Comparison of ENCODE assay signal across 14 cellular contexts in the genomic region with DNA sequence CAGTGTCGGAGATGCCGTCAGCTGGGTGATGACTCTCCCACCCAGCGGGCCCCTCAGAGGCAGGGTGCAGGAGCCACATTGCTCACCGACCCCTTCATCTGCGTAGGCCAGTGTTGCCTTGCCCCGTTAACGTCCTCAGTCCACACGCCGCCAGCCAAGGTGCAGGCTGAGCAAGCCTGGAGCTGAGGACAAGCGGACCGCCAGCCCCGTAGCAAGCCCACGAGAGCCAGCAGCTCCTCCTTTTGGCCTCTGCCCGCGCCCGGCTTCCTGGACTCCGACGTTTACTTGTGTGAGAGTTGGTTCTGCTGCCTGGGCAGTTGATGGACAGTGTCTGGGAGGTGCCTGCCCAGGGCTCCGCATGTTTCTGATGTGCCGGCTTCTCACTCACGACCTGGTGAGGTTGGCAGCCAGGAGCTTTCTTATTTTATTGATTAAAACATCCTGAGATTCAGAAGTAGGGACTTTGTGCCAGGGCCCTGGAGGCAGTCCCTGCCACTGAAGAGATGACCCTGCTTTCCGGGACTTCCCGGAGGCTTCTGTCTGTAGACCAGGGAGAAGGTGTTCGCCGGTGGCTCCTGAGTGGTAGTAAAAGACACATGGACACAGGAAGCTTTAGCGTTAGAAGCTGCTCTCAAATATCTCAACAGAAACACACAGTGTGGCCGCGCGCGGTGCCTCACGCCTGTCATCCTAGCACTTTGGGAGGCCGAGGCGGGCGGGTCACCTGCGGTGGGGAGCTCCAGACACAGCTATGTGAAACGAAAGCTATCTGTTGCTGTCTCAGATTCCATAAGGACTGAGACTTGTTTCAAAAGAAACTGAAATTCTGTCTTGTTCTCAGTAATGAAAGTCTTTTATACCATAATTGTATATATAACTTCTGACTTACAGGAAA. TPM values are rescaled to one million over a fixed set of nuclear protein-coding genes. Genes with fewer than 3 reads are reported as not detected.
A peak's percentile ranks its signal among the peaks of the same experiment; 100 is the strongest.
DNase-seq lines count a peak whose midpoint lies in the region; ATAC-seq and TF ChIP-seq lines count a peak whose summit lies in the region.
"Had no signal": no experiment of that assay in that cellular context is flagged by ENCODE, and none has a peak within 500 bp of the region (broad histone marks: within the 10 kb centered on the region; RNA-seq: fewer than 3 reads in every experiment).

No MANE protein-coding gene starts in this region.

- intact Hi-C loops in activated CD8-positive, alpha-beta T cell treated with anti-CD3 and anti-CD28 coated beads for 36 hours (cut with micrococcal nuclease), result no loop called here
- intact Hi-C loops in esophagus muscularis mucosa (cut with DNase I) (no loop called here), psoas muscle (cut with DNase I) (loop anchor here in 1 of 2 donors (10.0 kb wide), 1 partner anchor 138 kb away; the partner anchor contains the start of gene FAM174C), adrenal gland (cut with DNase I) (no loop called here)

- TF ChIP-seq POLR2A in esophagus muscularis mucosa (IDR thresholded peaks at IDR 0.05; ENCODE audit: low read depth), result no peak
- no peak for TF ChIP-seq POLR2A in adrenal gland (IDR thresholded peaks at IDR 0.05)

- peaks cover 0 to 31% (median 22%) of the 10 kb centered on the region in 4 donors for H3K36me3 ChIP-seq in esophagus muscularis mucosa
- peaks cover 0 to 22% of the 10 kb centered on the region in 2 donors for H3K36me3 ChIP-seq in psoas muscle (ENCODE audit: insufficient read depth in 1 of 2, low read depth in 1 of 2)
- H3K36me3 ChIP-seq in adrenal gland (replicated peaks in 1 of 2), result peaks cover 0 to 12% of the 10 kb centered on the region in 2 donors

- CTCF ChIA-PET in activated CD8-positive, alpha-beta T cell treated with anti-CD3 and anti-CD28 coated beads for 36 hours (lab: Charles Lee), result interaction anchor here (0.7 to 1.2 kb wide), 3 partner anchors 24 to 425 kb away, joined by 3 read pairs; no protein-coding TSS in a partner anchor
- CTCF ChIA-PET in activated CD8-positive, alpha-beta T cell treated with anti-CD3 and anti-CD28 coated beads, Interleukin-2, amount 10 ng/mL, durations not matched to agents 7 days and 5 days (lab: Charles Lee), result interaction anchor here (0.9 to 1.0 kb wide), 2 partner anchors 14 to 169 kb away, joined by 3 to 6 read pairs; no protein-coding TSS in a partner anchor

- peaks cover 43% of the 10 kb centered on the region for H3K36me3 Mint-ChIP-seq in activated CD8-positive, alpha-beta T cell treated with anti-CD3 and anti-CD28 coated beads for 36 hours (ENCODE audit: low read depth)
- H3K36me3 Mint-ChIP-seq in activated CD8-positive, alpha-beta T cell treated with anti-CD3 and anti-CD28 coated beads, Interleukin-2, amount 10 ng/mL, durations not matched to agents 7 days and 5 days (ENCODE audit: low read depth), result peaks cover 51% of the 10 kb centered on the region
- H3K36me3 Mint-ChIP-seq in T-helper 17 cell (ENCODE audit: low read depth), result peaks cover 2% of the 10 kb centered on the region

- peaks cover 82% of the 10 kb centered on the region for H3K4me1 Mint-ChIP-seq in activated CD8-positive, alpha-beta T cell treated with anti-CD3 and anti-CD28 coated beads for 36 hours (ENCODE audit: low read depth)
- H3K4me1 Mint-ChIP-seq in activated CD8-positive, alpha-beta T cell treated with anti-CD3 and anti-CD28 coated beads, Interleukin-2, amount 10 ng/mL, durations not matched to agents 7 days and 5 days (ENCODE audit: low read depth), result peaks cover 73% of the 10 kb centered on the region
- H3K4me1 Mint-ChIP-seq in T-helper 17 cell, result peaks cover 64% of the 10 kb centered on the region

- H3K27ac Mint-ChIP-seq in activated CD8-positive, alpha-beta T cell treated with anti-CD3 and anti-CD28 coated beads for 36 hours, result peak overlapping the region; percentile 55
- no peak overlapping the region for H3K27ac Mint-ChIP-seq in activated CD8-positive, alpha-beta T cell treated with anti-CD3 and anti-CD28 coated beads, Interleukin-2, amount 10 ng/mL, durations not matched to agents 7 days and 5 days
- peak overlapping the region; percentile 68 for H3K27ac Mint-ChIP-seq in T-helper 17 cell
- H3K27ac Mint-ChIP-seq: HFFc6 had no signal

- H3K9me3 ChIP-seq in T-helper 17 cell (ENCODE audit: control insufficient read depth, low read length, poor library complexity, severe bottlenecking) (no peaks in the 10 kb centered on the region), esophagus muscularis mucosa (no peaks in the 10 kb centered on the region), psoas muscle (no peaks in the 10 kb centered on the region), adrenal gland (replicated peaks in 1 of 3) (no peaks in the 10 kb centered on the region)
- H3K9me3 ChIP-seq: A549, gastroesophageal sphincter had no signal

- TF ChIP-seq CTCF in activated CD8-positive, alpha-beta T cell treated with anti-CD3 and anti-CD28 coated beads for 36 hours (IDR thresholded peaks at IDR 0.05), result no peak
- TF ChIP-seq CTCF in esophagus muscularis mucosa (IDR thresholded peaks at IDR 0.05) (no peak), psoas muscle (IDR thresholded peaks at IDR 0.05) (no peak), adrenal gland (IDR thresholded peaks at IDR 0.05) (no peak)

- H3K27me3 Mint-ChIP-seq in activated CD8-positive, alpha-beta T cell treated with anti-CD3 and anti-CD28 coated beads for 36 hours, result no peaks in the 10 kb centered on the region
- no peaks in the 10 kb centered on the region for H3K27me3 Mint-ChIP-seq in activated CD8-positive, alpha-beta T cell treated with anti-CD3 and anti-CD28 coated beads, Interleukin-2, amount 10 ng/mL, durations not matched to agents 7 days and 5 days (ENCODE audit: low read depth)
- H3K27me3 Mint-ChIP-seq in T-helper 17 cell, result no peaks in the 10 kb centered on the region

- no peak for ATAC-seq in activated CD8-positive, alpha-beta T cell treated with anti-CD3 and anti-CD28 coated beads for 36 hours
- no peak for ATAC-seq in activated CD8-positive, alpha-beta T cell treated with anti-CD3 and anti-CD28 coated beads, Interleukin-2, amount 10 ng/mL, durations not matched to agents 7 days and 5 days
- ATAC-seq in T-helper 17 cell (no peak), psoas muscle (no peak), GM19467 (IDR thresholded peaks at IDR 0.05; ENCODE audit: unreplicated experiment) (no peak)
- ATAC-seq: A549, gastroesophageal sphincter, left ventricle myocardium superior had no signal

- H3K27me3 ChIP-seq in esophagus muscularis mucosa (no peaks in the 10 kb centered on the region), psoas muscle (ENCODE audit: insufficient read depth in 3 of 3, low read length in 2 of 3) (no peaks in the 10 kb centered on the region), adrenal gland (no peaks in the 10 kb centered on the region)
- H3K27me3 ChIP-seq: gastroesophageal sphincter had no signal

- H3K9me3 Mint-ChIP-seq in activated CD8-positive, alpha-beta T cell treated with anti-CD3 and anti-CD28 coated beads for 36 hours, result no peaks in the 10 kb centered on the region
- H3K9me3 Mint-ChIP-seq in activated CD8-positive, alpha-beta T cell treated with anti-CD3 and anti-CD28 coated beads, Interleukin-2, amount 10 ng/mL, durations not matched to agents 7 days and 5 days (ENCODE audit: insufficient read depth), result no peaks in the 10 kb centered on the region
- H3K9me3 Mint-ChIP-seq: HFFc6 had no signal

- no peak for TF ChIP-seq EP300 in esophagus muscularis mucosa (IDR thresholded peaks at IDR 0.05)

- H3K4me1 ChIP-seq in esophagus muscularis mucosa (peaks cover 83 to 98% (median 92%) of the 10 kb centered on the region in 4 donors), psoas muscle (peaks cover 85% of the 10 kb centered on the region), adrenal gland (replicated peaks in 1 of 2) (peaks cover 55 to 77% of the 10 kb centered on the region in 2 donors)

- H3K4me3 Mint-ChIP-seq in activated CD8-positive, alpha-beta T cell treated with anti-CD3 and anti-CD28 coated beads for 36 hours, result no peak overlapping the region
- H3K4me3 Mint-ChIP-seq in activated CD8-positive, alpha-beta T cell treated with anti-CD3 and anti-CD28 coated beads, Interleukin-2, amount 10 ng/mL, durations not matched to agents 7 days and 5 days, result no peak overlapping the region
- peak overlapping the region; percentile 70 for H3K4me3 Mint-ChIP-seq in T-helper 17 cell
- H3K4me3 Mint-ChIP-seq: HFFc6 had no signal

- H3K27ac ChIP-seq in esophagus muscularis mucosa (replicated peaks in 1 of 4), result peak overlapping the region in 3 of 4 donors; percentile 7 to 56 (median 51)
- peak overlapping the region; percentile 95 for H3K27ac ChIP-seq in psoas muscle
- peak overlapping the region in 2 of 5 donors; percentile 94 to 99 for H3K27ac ChIP-seq in adrenal gland
- H3K27ac ChIP-seq: A549 had no signal

- POLR2A ChIA-PET in activated CD8-positive, alpha-beta T cell treated with anti-CD3 and anti-CD28 coated beads for 36 hours (lab: Charles Lee), result interaction anchor here (0.9 to 2.2 kb wide), 12 partner anchors 8 to 53 kb away, joined by 3 to 8 read pairs (median 4); no protein-coding TSS in a partner anchor
- POLR2A ChIA-PET in activated CD8-positive, alpha-beta T cell treated with anti-CD3 and anti-CD28 coated beads, Interleukin-2, amount 10 ng/mL, durations not matched to agents 7 days and 5 days (lab: Charles Lee), result interaction anchor here (0.5 kb wide), 1 partner anchor 1039 kb away, joined by 3 read pairs; no protein-coding TSS in a partner anchor

- WGBS in esophagus muscularis mucosa, result 78% methylated on average over 18 of the region's 36 CpGs
- WGBS in psoas muscle, 3 donors, result 63 to 83% (median 64%) methylated on average over 36 of the region's 36 CpGs
- 70 to 77% (median 75%) methylated on average over 26 to 36 of the region's 36 CpGs for WGBS in adrenal gland, 4 donors

- H3K4me3 ChIP-seq in esophagus muscularis mucosa (no peak overlapping the region), psoas muscle (no peak overlapping the region), adrenal gland (no peak overlapping the region)
- H3K4me3 ChIP-seq: A549, gastroesophageal sphincter had no signal

- DNase-seq in activated CD8-positive, alpha-beta T cell treated with anti-CD3 and anti-CD28 coated beads for 36 hours, result no peak
- DNase-seq in activated CD8-positive, alpha-beta T cell treated with anti-CD3 and anti-CD28 coated beads, Interleukin-2, amount 10 ng/mL, durations not matched to agents 7 days and 5 days, result no peak
- DNase-seq in T-helper 17 cell (no peak), esophagus muscularis mucosa (ENCODE audit: extremely low spot score) (no peak), psoas muscle (no peak), cerebellar nuclear complex (lab: John Stamatoyannopoulos, UW) (no peak), adrenal gland (no peak)
- DNase-seq: HFFc6, KBM-7, left ventricle myocardium superior, NCI-H187 treated with DMSO at 0.1 percent for 48 hours had no signal

RNA-seq across cellular contexts. Expression of gene DAZAP1, which starts 5.9 kb away (rescaled TPM):
- 100 to 1,000 TPM; 263 to 283 TPM for total RNA-seq in activated CD8-positive, alpha-beta T cell treated with anti-CD3 and anti-CD28 coated beads for 36 hours
- total RNA-seq in activated CD8-positive, alpha-beta T cell treated with anti-CD3 and anti-CD28 coated beads, Interleukin-2, amount 10 ng/mL, durations not matched to agents 7 days and 5 days, result 100 to 1,000 TPM; 264 to 270 TPM
- total RNA-seq in T-helper 17 cell, result 100 to 1,000 TPM; 148 to 163 TPM
- 10 to 100 TPM; 44.9 to 79.4 (median 52.9) TPM for total RNA-seq in esophagus muscularis mucosa
- total RNA-seq in psoas muscle, result 100 to 1,000 TPM in 1 of 4 donors, 10 to 100 TPM in 3; 59.9 to 122 (median 86.9) TPM
- polyA plus RNA-seq in psoas muscle, result 100 to 1,000 TPM in 1 of 3 donors, 10 to 100 TPM in 2; 68.9 to 103 (median 94.1) TPM
- 10 to 100 TPM; 11.5 to 87.5 (median 43.8) TPM for total RNA-seq in adrenal gland
- 100 to 1,000 TPM in 1 of 3 donors, 10 to 100 TPM in 2; 60.0 to 117 (median 77.5) TPM for polyA plus RNA-seq in adrenal gland

RNA-seq across cellular contexts. Expression of gene GAMT, which starts 11.9 kb away (rescaled TPM):
- total RNA-seq in activated CD8-positive, alpha-beta T cell treated with anti-CD3 and anti-CD28 coated beads for 36 hours, result 10 to 100 TPM; 27.8 to 29.5 TPM
- total RNA-seq in activated CD8-positive, alpha-beta T cell treated with anti-CD3 and anti-CD28 coated beads, Interleukin-2, amount 10 ng/mL, durations not matched to agents 7 days and 5 days, result 10 to 100 TPM; 26.2 to 26.8 TPM
- total RNA-seq in T-helper 17 cell (1 to 10 TPM; 9.0 to 9.9 TPM), esophagus muscularis mucosa (10 to 100 TPM in 3 of 4 donors, 1 to 10 TPM in 1; 5.8 to 13.4 (median 11.9) TPM), psoas muscle (100 to 1,000 TPM; 227 to 339 (median 232) TPM), adrenal gland (10 to 100 TPM; 14.8 to 96.9 (median 36.3) TPM)
- polyA plus RNA-seq in psoas muscle (100 to 1,000 TPM; 162 to 464 (median 351) TPM), adrenal gland (10 to 100 TPM in 2 of 3 donors, 1 to 10 TPM in 1; 7.4 to 84.5 (median 74.2) TPM)

RNA-seq across cellular contexts. Expression of gene RPS15, which starts 25.0 kb away (rescaled TPM):
- total RNA-seq in activated CD8-positive, alpha-beta T cell treated with anti-CD3 and anti-CD28 coated beads for 36 hours, result 1,000 to 10,000 TPM; 1,854 to 1,879 TPM
- 1,000 to 10,000 TPM; 1,384 TPM for total RNA-seq in activated CD8-positive, alpha-beta T cell treated with anti-CD3 and anti-CD28 coated beads, Interleukin-2, amount 10 ng/mL, durations not matched to agents 7 days and 5 days
- total RNA-seq in T-helper 17 cell, result 1,000 to 10,000 TPM; 1,653 to 1,678 TPM
- total RNA-seq in esophagus muscularis mucosa, result 1,000 to 10,000 TPM; 1,297 to 2,978 (median 2,171) TPM
- total RNA-seq in psoas muscle, result 100 to 1,000 TPM; 697 to 992 (median 943) TPM
- 1,000 to 10,000 TPM; 2,739 to 4,077 (median 3,158) TPM for polyA plus RNA-seq in psoas muscle
- 1,000 to 10,000 TPM in 6 of 8 donors, 100 to 1,000 TPM in 2; 929 to 3,934 (median 1,829) TPM for total RNA-seq in adrenal gland
- polyA plus RNA-seq in adrenal gland, result 1,000 to 10,000 TPM in 2 of 3 donors, 100 to 1,000 TPM in 1; 471 to 4,071 (median 2,224) TPM

RNA-seq across cellular contexts. Expression of gene NDUFS7, which starts 29.5 kb away (rescaled TPM):
- 100 to 1,000 TPM; 113 to 120 TPM for total RNA-seq in activated CD8-positive, alpha-beta T cell treated with anti-CD3 and anti-CD28 coated beads for 36 hours
- total RNA-seq in activated CD8-positive, alpha-beta T cell treated with anti-CD3 and anti-CD28 coated beads, Interleukin-2, amount 10 ng/mL, durations not matched to agents 7 days and 5 days, result 100 to 1,000 TPM; 122 to 127 TPM
- total RNA-seq in T-helper 17 cell (10 to 100 TPM; 50.9 to 54.7 TPM), esophagus muscularis mucosa (100 to 1,000 TPM in 1 of 4 donors, 10 to 100 TPM in 3; 85.6 to 110 (median 89.4) TPM), psoas muscle (100 to 1,000 TPM; 230 to 338 (median 308) TPM), adrenal gland (100 to 1,000 TPM; 128 to 286 (median 157) TPM)
- polyA plus RNA-seq in psoas muscle (100 to 1,000 TPM; 177 to 423 (median 294) TPM), adrenal gland (100 to 1,000 TPM in 2 of 3 donors, 1 to 10 TPM in 1; 4.7 to 267 (median 134) TPM)

RNA-seq across cellular contexts. Expression of gene APC2, which starts 36.7 kb away (rescaled TPM):
- total RNA-seq in activated CD8-positive, alpha-beta T cell treated with anti-CD3 and anti-CD28 coated beads for 36 hours, result under 1 TPM; 0.07 to 0.29 TPM
- total RNA-seq in activated CD8-positive, alpha-beta T cell treated with anti-CD3 and anti-CD28 coated beads, Interleukin-2, amount 10 ng/mL, durations not matched to agents 7 days and 5 days, result not detected
- total RNA-seq in T-helper 17 cell, result under 1 TPM; 0.07 to 0.44 TPM
- 1 to 10 TPM in 2 of 4 donors, under 1 TPM in 2; 0.42 to 1.8 (median 1.2) TPM for total RNA-seq in esophagus muscularis mucosa
- under 1 TPM; 0.04 to 0.06 (median 0.05) TPM for total RNA-seq in psoas muscle
- polyA plus RNA-seq in psoas muscle, result under 1 TPM in 2 of 3 donors, not detected in 1; 0.01 to 0.03 TPM
- 1 to 10 TPM in 3 of 8 donors, under 1 TPM in 5; 0.06 to 6.9 (median 0.32) TPM for total RNA-seq in adrenal gland
- polyA plus RNA-seq in adrenal gland, result 10 to 100 TPM in 1 of 3 donors, under 1 TPM in 2; 0.71 to 12.9 (median 0.82) TPM
